8 cellular contexts compared by ENCODE assay signal in the genomic region with DNA sequence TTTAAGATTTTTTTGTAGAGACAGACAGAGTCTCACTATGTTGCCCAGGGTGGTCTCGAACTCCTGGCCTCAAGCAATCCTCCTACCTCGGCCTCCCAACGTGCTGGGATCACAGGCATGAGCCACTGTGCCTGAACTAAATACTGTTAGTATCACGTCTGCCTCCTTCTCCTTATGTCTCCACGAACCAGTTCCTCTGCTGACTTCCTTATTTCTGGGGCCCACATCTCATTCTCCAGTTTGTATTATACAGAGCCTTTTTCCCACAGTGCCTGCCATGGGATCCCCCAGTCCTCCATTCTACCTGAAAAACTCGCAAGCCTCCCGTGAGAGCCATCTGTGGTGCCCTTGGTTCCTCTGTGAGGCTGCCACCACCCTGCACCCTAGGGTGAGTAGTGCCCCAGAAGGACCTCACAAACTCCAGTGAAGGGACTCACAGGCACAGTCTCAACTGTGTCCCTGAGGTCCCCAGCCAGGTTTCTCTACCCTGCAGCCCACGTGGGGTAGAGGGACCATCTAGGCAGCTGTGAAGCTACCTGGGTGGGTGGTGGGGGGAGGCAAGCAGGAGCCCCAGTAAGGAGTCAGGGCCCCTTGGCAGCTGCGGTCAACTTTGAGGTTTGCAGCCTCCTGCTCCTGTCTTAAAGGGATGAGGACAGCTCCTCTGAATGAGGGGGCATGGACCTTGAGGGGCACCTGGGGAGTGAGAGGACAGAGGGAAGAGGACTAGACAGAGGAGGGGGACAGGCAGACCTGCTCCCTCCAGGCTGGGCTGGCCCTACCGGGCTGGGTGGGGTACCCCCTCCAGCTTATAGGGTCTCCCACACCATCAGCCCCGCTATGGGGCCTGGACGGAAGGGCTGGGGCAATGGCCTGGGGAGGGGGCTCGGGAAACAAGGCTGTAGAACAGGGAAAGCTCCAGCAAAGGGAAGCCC. TPM values are rescaled to one million over a fixed set of nuclear protein-coding genes. Genes with fewer than 3 reads are reported as not detected.
A peak's percentile ranks its signal among the peaks of the same experiment; 100 is the strongest.
DNase-seq lines count a peak whose midpoint lies in the region; ATAC-seq, FAIRE-seq and TF ChIP-seq lines count a peak whose summit lies in the region.

No MANE protein-coding gene starts in this region.

- peak; percentile 35 for ATAC-seq in GM18868 (IDR thresholded peaks at IDR 0.05; ENCODE audit: unreplicated experiment)

- peaks cover 22% of the 10 kb centered on the region for H3K4me1 ChIP-seq in mesenchymal stem cell (ENCODE audit: control insufficient read depth, insufficient read depth, low read depth, low read length)
- no peaks in the 10 kb centered on the region for H3K4me1 ChIP-seq in small intestine (ENCODE audit: control insufficient read depth in 2 of 2, insufficient read depth in 1 of 2, low read depth in 1 of 2, low read length in 1 of 2)

- no peak for TF ChIP-seq CTCF in cardiac fibroblast (IDR thresholded peaks at IDR 0.05; ENCODE audit: low read depth, low read length)

- H4K91ac ChIP-seq in mesenchymal stem cell (ENCODE audit: low read length): no peak overlapping the region

- peak overlapping the region; percentile 89 for H3K9ac ChIP-seq in mesenchymal stem cell (ENCODE audit: low read length)

- no peak overlapping the region for H2BK120ac ChIP-seq in mesenchymal stem cell (ENCODE audit: low read depth, low read length)

- H2AK5ac ChIP-seq in mesenchymal stem cell (ENCODE audit: low read length, severe bottlenecking): peak overlapping the region; percentile 59

- H4K8ac ChIP-seq in mesenchymal stem cell (ENCODE audit: low read length): peak overlapping the region; percentile 84

- DNase-seq in NCI-H69 (lab: John Stamatoyannopoulos, UW): peak; percentile 43
- no peak for DNase-seq in cardiac fibroblast (ENCODE audit: low read depth in 2 of 2)
- no peak for DNase-seq in mesenchymal stem cell
- peak; percentile 40 for DNase-seq in ureter (ENCODE audit: low spot score)
- DNase-seq in small intestine: no peak
- no peak for DNase-seq in cerebellar cortex (ENCODE audit: low spot score)
- no peak for DNase-seq in EL

- H3K9me3 ChIP-seq in mesenchymal stem cell (ENCODE audit: control insufficient read depth, low read length): no peaks in the 10 kb centered on the region
- no peaks in the 10 kb centered on the region for H3K9me3 ChIP-seq in small intestine (ENCODE audit: control insufficient read depth, low read depth)

- no peak overlapping the region for H3K23ac ChIP-seq in mesenchymal stem cell (ENCODE audit: low read length in 2 of 2)

- H2BK12ac ChIP-seq in mesenchymal stem cell (ENCODE audit: low read length in 2 of 2): peak overlapping the region in 1 of 2 experiments; percentile 47

- peaks cover 25% of the 10 kb centered on the region for H3K79me1 ChIP-seq in mesenchymal stem cell (replicated peaks; ENCODE audit: low read length, poor library complexity, severe bottlenecking)

- H3K27me3 ChIP-seq in mesenchymal stem cell (ENCODE audit: control insufficient read depth in 1 of 2, insufficient read depth in 1 of 2, low read length in 2 of 2) (no peaks in the 10 kb centered on the region), small intestine (ENCODE audit: control insufficient read depth in 2 of 2, insufficient read depth in 2 of 2, low read length in 2 of 2) (no peaks in the 10 kb centered on the region)

- WGBS in mesenchymal stem cell: 69% methylated on average over 12 of the region's 13 CpGs
- 40 to 46% (median 42%) methylated on average over 13 of the region's 13 CpGs for WGBS in small intestine, 3 donors

- H3K18ac ChIP-seq in mesenchymal stem cell (ENCODE audit: low read depth in 1 of 2, low read length in 2 of 2): peak overlapping the region in 1 of 2 experiments; percentile 40

- no peak overlapping the region for H2BK15ac ChIP-seq in mesenchymal stem cell (ENCODE audit: low read depth, poor library complexity, severe bottlenecking)

- peak overlapping the region in 1 of 2 experiments; percentile 25 for H3K4ac ChIP-seq in mesenchymal stem cell (ENCODE audit: low read depth in 1 of 2, low read length in 2 of 2)

- peak overlapping the region; percentile 95 for H3K4me2 ChIP-seq in mesenchymal stem cell (ENCODE audit: low read length, poor library complexity, severe bottlenecking)

- H3K36me3 ChIP-seq in mesenchymal stem cell (ENCODE audit: control insufficient read depth in 1 of 2, insufficient read depth in 2 of 2, low read depth in 1 of 2, low read length in 2 of 2): peaks cover 3 to 4% of the 10 kb centered on the region in 2 experiments
- no peaks in the 10 kb centered on the region for H3K36me3 ChIP-seq in small intestine (ENCODE audit: control insufficient read depth in 2 of 2, insufficient read depth in 2 of 2, low read length in 2 of 2)

- H3K27ac ChIP-seq in mesenchymal stem cell (ENCODE audit: low read length, poor library complexity, severe bottlenecking): no peak overlapping the region
- no peak overlapping the region for H3K27ac ChIP-seq in small intestine (ENCODE audit: low read depth in 1 of 2, low read length in 1 of 2)

- no peak for FAIRE-seq in small intestine (lab: Jason Lieb, UNC)

- no peak overlapping the region for H2BK5ac ChIP-seq in mesenchymal stem cell (ENCODE audit: low read depth, low read length, poor library complexity, severe bottlenecking)

- H2AFZ ChIP-seq in mesenchymal stem cell (ENCODE audit: low read depth, low read length): peak overlapping the region; percentile 87

- peak overlapping the region in 1 of 2 experiments; percentile 72 for H3K14ac ChIP-seq in mesenchymal stem cell (ENCODE audit: low read length in 2 of 2)

- H3K4me3 ChIP-seq in cardiac fibroblast (replicated peaks in 1 of 2; ENCODE audit: low read depth in 2 of 2, low read length in 2 of 2) (peak overlapping the region; percentile 67 to 81), mesenchymal stem cell (ENCODE audit: insufficient read depth in 1 of 2, low read depth in 1 of 2, low read length in 2 of 2) (peak overlapping the region; percentile 79 to 91), small intestine (ENCODE audit: low read depth in 1 of 2, low read length in 2 of 2) (peak overlapping the region in 1 of 2 donors; percentile 60)

RNA-seq across cellular contexts. Expression of a gene that starts 1.1 kb away (rescaled TPM):
- polyA plus RNA-seq in mesenchymal stem cell (2013, experiment 1 of 2): 4.3 TPM
- 4.5 TPM for polyA plus RNA-seq in mesenchymal stem cell (2013, experiment 2 of 2)
- 9.9 TPM for total RNA-seq in ureter
- polyA plus RNA-seq in small intestine: 1 to 10 TPM; 2.0 to 4.6 (median 3.8) TPM

RNA-seq across cellular contexts. Expression of a gene that starts 27.1 kb away (rescaled TPM):
- 316 TPM for polyA plus RNA-seq in mesenchymal stem cell (2013, experiment 1 of 2)
- 324 TPM for polyA plus RNA-seq in mesenchymal stem cell (2013, experiment 2 of 2)
- total RNA-seq in ureter: 409 TPM
- polyA plus RNA-seq in small intestine: 100 to 1,000 TPM; 585 to 675 (median 631) TPM

RNA-seq across cellular contexts. Expression of a gene that starts 33.2 kb away (rescaled TPM):
- 54.2 TPM for polyA plus RNA-seq in mesenchymal stem cell (2013, experiment 1 of 2)
- polyA plus RNA-seq in mesenchymal stem cell (2013, experiment 2 of 2): 54.2 TPM
- 13.2 TPM for total RNA-seq in ureter
- 10 to 100 TPM; 15.7 to 32.7 (median 23.2) TPM for polyA plus RNA-seq in small intestine

Comparison
In these comparisons a context has a peak if more than half of its experiments do, and no peak if none do; other contexts are left out.
1. DNase-seq: peak in NCI-H69 (single experiment) and ureter (single experiment); none in cardiac fibroblast (0 of 2), mesenchymal stem cell (single experiment), small intestine (single experiment), cerebellar cortex (single experiment) and EL (single experiment).